Comparison of ENCODE assay signal across 10 cellular contexts in genomic region chr16:84751947-84752346, GRCh38. TPM values are rescaled to one million over a fixed set of nuclear protein-coding genes. Genes with fewer than 3 reads are reported as not detected.
DNase-seq lines count a peak whose midpoint lies in the region; ATAC-seq and TF ChIP-seq lines count a peak whose summit lies in the region.
"Had no signal": no experiment of that assay in that cellular context is flagged by ENCODE, and none has a peak within 500 bp of the region (broad histone marks: within the 10 kb centered on the region; RNA-seq: fewer than 3 reads in every experiment).

No MANE protein-coding gene starts in this region.

- H3K27ac Mint-ChIP-seq in activated B cell treated with CpG ODN at 0.5 μM for 24 hours (peak overlapping the region; percentile 25), natural killer cell (peak overlapping the region; percentile 50 to 80), nephron progenitor cell (no peak overlapping the region)

- peaks cover 25% of the 10 kb centered on the region for H3K36me3 Mint-ChIP-seq in activated B cell treated with CpG ODN at 0.5 μM for 24 hours (ENCODE audit: low read depth)
- H3K36me3 Mint-ChIP-seq in natural killer cell: no peaks in the 10 kb centered on the region
- H3K36me3 Mint-ChIP-seq in nephron progenitor cell (ENCODE audit: low read depth): peaks cover 13% of the 10 kb centered on the region

- peak; percentile 7 for DNase-seq in NK-92 treated with Interleukin-12 subunit alpha and Interleukin-12 subunit beta, amount 100 ng/mL, for 24 hours (lab: John Stamatoyannopoulos, UW)
- DNase-seq in NK-92 (lab: John Stamatoyannopoulos, UW; ENCODE audit: unreplicated experiment) (no peak), activated B cell treated with CpG ODN at 0.5 μM for 24 hours (no peak), natural killer cell (no peak), nucleus accumbens (lab: John Stamatoyannopoulos, UW) (no peak), DMS79 (lab: John Stamatoyannopoulos, UW) (no peak), nephron progenitor cell (no peak)
- DNase-seq: NCI-H2029, ovary had no signal

- POLR2A ChIA-PET in activated B cell treated with CpG ODN at 0.5 μM for 24 hours (lab: Charles Lee): no interaction called here

- H3K27me3 Mint-ChIP-seq in activated B cell treated with CpG ODN at 0.5 μM for 24 hours (no peaks in the 10 kb centered on the region), natural killer cell (ENCODE audit: low read depth in 2 of 2) (no peaks in the 10 kb centered on the region), nephron progenitor cell (ENCODE audit: low read depth, poor library complexity) (no peaks in the 10 kb centered on the region)

- H3K4me1 Mint-ChIP-seq in activated B cell treated with CpG ODN at 0.5 μM for 24 hours: peaks cover 66% of the 10 kb centered on the region
- peaks cover 50 to 55% of the 10 kb centered on the region in 2 donors for H3K4me1 Mint-ChIP-seq in natural killer cell
- H3K4me1 Mint-ChIP-seq in nephron progenitor cell: peaks cover 50% of the 10 kb centered on the region

- CTCF ChIA-PET in activated B cell treated with CpG ODN at 0.5 μM for 24 hours (lab: Charles Lee): interaction anchor here (1.2 to 4.1 kb wide), 6 partner anchors 13 to 219 kb away, joined by 4 to 46 read pairs (median 8); no protein-coding TSS in a partner anchor

- no peak for TF ChIP-seq CTCF in activated B cell treated with CpG ODN at 0.5 μM for 24 hours (IDR thresholded peaks at IDR 0.05)
- no peak for TF ChIP-seq CTCF in natural killer cell (IDR thresholded peaks at IDR 0.05)
- TF ChIP-seq CTCF in nephron progenitor cell (IDR thresholded peaks at IDR 0.05): no peak

- no peak overlapping the region for H3K4me3 Mint-ChIP-seq in activated B cell treated with CpG ODN at 0.5 μM for 24 hours
- no peak overlapping the region for H3K4me3 Mint-ChIP-seq in natural killer cell
- H3K4me3 Mint-ChIP-seq in nephron progenitor cell: no peak overlapping the region

- intact Hi-C loops in activated B cell treated with CpG ODN at 0.5 μM for 24 hours (cut with micrococcal nuclease) (loop anchor here (5.0 kb wide), 2 partner anchors 335 to 565 kb away; partner anchors contain the start of gene TAF1C), natural killer cell (cut with micrococcal nuclease) (no loop called here)

- H3K9me3 Mint-ChIP-seq in activated B cell treated with CpG ODN at 0.5 μM for 24 hours (no peaks in the 10 kb centered on the region), natural killer cell (no peaks in the 10 kb centered on the region), nephron progenitor cell (no peaks in the 10 kb centered on the region)

- ATAC-seq in HG02798 (IDR thresholded peaks at IDR 0.05; ENCODE audit: poor library complexity, unreplicated experiment): peak; percentile 47
- ATAC-seq in activated B cell treated with CpG ODN at 0.5 μM for 24 hours (ENCODE audit: low read depth): peak; percentile 9
- ATAC-seq in natural killer cell: peak in 2 of 3 donors; percentile 22 to 57

RNA-seq across cellular contexts. Expression of gene USP10, which starts 52.1 kb away (rescaled TPM):
- total RNA-seq in activated B cell treated with CpG ODN at 0.5 μM for 24 hours (138 and 147 TPM in 2 replicates), natural killer cell (100 to 1,000 TPM in 2 of 3 donors, 10 to 100 TPM in 1; 78.4 to 103 (median 100) TPM)
